24 cellular contexts compared by ENCODE assay signal in the genomic region with DNA sequence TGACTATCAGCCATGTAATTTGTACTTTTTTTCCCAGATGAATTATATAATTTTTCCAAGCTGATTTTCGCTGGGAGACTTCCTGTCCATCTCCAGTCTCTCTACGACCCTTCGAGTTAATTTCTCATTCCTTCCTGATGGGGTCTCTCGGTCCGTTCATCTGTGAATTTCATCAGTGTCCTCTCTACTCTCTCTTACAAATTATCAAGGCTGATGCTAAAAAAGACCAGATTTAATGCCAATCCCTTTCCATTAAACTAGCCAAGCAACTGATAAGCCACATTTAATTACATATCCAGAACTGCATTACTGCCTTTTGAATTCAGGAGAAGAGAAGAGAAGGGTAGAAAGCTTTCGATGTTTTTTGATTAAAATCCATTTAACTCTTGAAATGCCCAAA. TPM values are rescaled to one million over a fixed set of nuclear protein-coding genes. Genes with fewer than 3 reads are reported as not detected.
DNase-seq lines count a peak whose midpoint lies in the region; ATAC-seq and TF ChIP-seq lines count a peak whose summit lies in the region.
"Had no signal": no experiment of that assay in that cellular context is flagged by ENCODE, and none has a peak within 500 bp of the region (broad histone marks: within the 10 kb centered on the region; RNA-seq: fewer than 3 reads in every experiment).

No MANE protein-coding gene starts in this region.

- H3K36me3 ChIP-seq in SK-N-SH (replicated peaks in 1 of 2; ENCODE audit: control insufficient read depth in 1 of 2, insufficient read depth in 2 of 2, low read length in 1 of 2) (peaks cover 0 to 3% of the 10 kb centered on the region in 2 experiments), left ventricle myocardium inferior (no peaks in the 10 kb centered on the region), heart left ventricle (no peaks in the 10 kb centered on the region)
- H3K36me3 ChIP-seq: BLaER1 had no signal

- H3K4me3 ChIP-seq in SK-N-SH (ENCODE audit: low read depth in 2 of 2, low read length in 1 of 2) = no peak overlapping the region
- no peak overlapping the region for H3K4me3 ChIP-seq in left ventricle myocardium inferior
- no peak overlapping the region for H3K4me3 ChIP-seq in heart left ventricle
- H3K4me3 ChIP-seq: A549, BLaER1, GM12878, GM23248 had no signal

- H3K9me3 Mint-ChIP-seq in nephron progenitor cell = no peaks in the 10 kb centered on the region
- H3K9me3 Mint-ChIP-seq: CD14-positive monocyte; CD4-positive, alpha-beta memory T cell; HFFc6 had no signal

- TF ChIP-seq POLR2A in heart left ventricle (IDR thresholded peaks at IDR 0.05) = no peak

- H3K79me2 ChIP-seq in SK-N-SH (ENCODE audit: insufficient read depth) = no peaks in the 10 kb centered on the region

- H3K9me3 ChIP-seq in SK-N-SH (no peaks in the 10 kb centered on the region), left ventricle myocardium inferior (replicated peaks) (no peaks in the 10 kb centered on the region), heart left ventricle (no peaks in the 10 kb centered on the region)
- H3K9me3 ChIP-seq: A549, BLaER1 had no signal

- no peaks in the 10 kb centered on the region for H3K9me2 ChIP-seq in SK-N-SH

- peaks cover 81% of the 10 kb centered on the region for H3K36me3 Mint-ChIP-seq in nephron progenitor cell (ENCODE audit: low read depth)
- H3K36me3 Mint-ChIP-seq: CD14-positive monocyte; CD4-positive, alpha-beta memory T cell had no signal

- H3K4me3 Mint-ChIP-seq in nephron progenitor cell = no peak overlapping the region
- H3K4me3 Mint-ChIP-seq: CD14-positive monocyte; CD4-positive, alpha-beta memory T cell; HFFc6 had no signal

- H3K4me1 ChIP-seq in SK-N-SH (ENCODE audit: control insufficient read depth in 1 of 2, insufficient read depth in 2 of 2, low read depth in 1 of 2, low read length in 1 of 2) = peaks cover 0 to 5% of the 10 kb centered on the region in 2 experiments; a peak in 1 of 4 replicates
- H3K4me1 ChIP-seq in left ventricle myocardium inferior = peaks cover 5% of the 10 kb centered on the region
- H3K4me1 ChIP-seq in heart left ventricle = no peaks in the 10 kb centered on the region
- H3K4me1 ChIP-seq: BLaER1 had no signal

- H3K27ac ChIP-seq in SK-N-SH (ENCODE audit: low read depth in 2 of 2, low read length in 1 of 2) (0 out of 4 replicates have a peak overlapping the region, but pooled peaks of 1 of the 2 experiments have one; percentile 11), left ventricle myocardium inferior (replicated peaks) (peak overlapping the region; percentile 46), heart left ventricle (peak overlapping the region in 1 of 12 donors; percentile 13)
- H3K27ac ChIP-seq: 22Rv1, A549, BLaER1, GM23248, HL-60 had no signal

- H3K4me2 ChIP-seq in SK-N-SH = no peak overlapping the region
- H3K4me2 ChIP-seq: A549, BLaER1 had no signal

- H3K27ac Mint-ChIP-seq in nephron progenitor cell = peak overlapping the region; percentile 31
- H3K27ac Mint-ChIP-seq: CD4-positive, alpha-beta memory T cell; HFFc6 had no signal

- H3F3A ChIP-seq in SK-N-SH (replicated peaks; ENCODE audit: insufficient read depth) = no peaks in the 10 kb centered on the region

- POLR2A ChIA-PET in SK-N-SH (lab: Yijun Ruan, JAX) = no interaction called here

- H3K27me3 ChIP-seq in SK-N-SH (ENCODE audit: insufficient read depth) (no peaks in the 10 kb centered on the region), left ventricle myocardium inferior (ENCODE audit: low read depth) (no peaks in the 10 kb centered on the region), heart left ventricle (no peaks in the 10 kb centered on the region)
- H3K27me3 ChIP-seq: BLaER1 had no signal

- TF ChIP-seq EP300 in SK-N-SH (IDR thresholded peaks at IDR 0.05; ENCODE audit: borderline replicate concordance in 1 of 2, low read depth in 1 of 2, low read length in 1 of 2) = peak in 1 of 2 experiments; percentile 31; a peak in 1 of 4 replicates

- DNase-seq in SK-N-SH (peak; percentile 60), left ventricle myocardium inferior (no peak), heart left ventricle (no peak), left ventricle myocardium superior (no peak), nephron progenitor cell (no peak), germinal center (ENCODE audit: low spot score) (no peak)
- DNase-seq: AML-193; CD4-positive, alpha-beta memory T cell; DMS153; DMS79 treated with DMSO at 0.1 percent for 48 hours; GF-D8; GM23248; HFFc6; IMR-90 had no signal

- CTCF ChIA-PET in SK-N-SH (lab: Yijun Ruan, JAX) = interaction anchor here (0.5 to 2.3 kb wide), 10 partner anchors 12 to 222 kb away, joined by 3 to 6 read pairs (median 4); no protein-coding TSS in a partner anchor

- no peaks in the 10 kb centered on the region for H4K20me1 ChIP-seq in SK-N-SH (ENCODE audit: insufficient read depth)
- H4K20me1 ChIP-seq: BLaER1 had no signal

- ATAC-seq in SK-N-SH treated with all-trans-retinoic acid at 6 μM for 48 hours = no peak
- ATAC-seq in heart left ventricle = no peak
- peak; percentile 59 for ATAC-seq in left ventricle myocardium superior
- no peak for ATAC-seq in GM19324 (IDR thresholded peaks at IDR 0.05; ENCODE audit: low FRiP score, unreplicated experiment)
- ATAC-seq: A549, GM12878, HCT116 had no signal

- H3K4me1 Mint-ChIP-seq in nephron progenitor cell = peaks cover 5% of the 10 kb centered on the region
- H3K4me1 Mint-ChIP-seq: CD14-positive monocyte; CD4-positive, alpha-beta memory T cell had no signal

- no peaks in the 10 kb centered on the region for H3K27me3 Mint-ChIP-seq in nephron progenitor cell (ENCODE audit: low read depth, poor library complexity)
- H3K27me3 Mint-ChIP-seq: CD4-positive, alpha-beta memory T cell had no signal

- TF ChIP-seq RAD21 in SK-N-SH (IDR thresholded peaks at IDR 0.05; ENCODE audit: low read length) = peak; percentile 47

- no peak overlapping the region for H2AFZ ChIP-seq in SK-N-SH (ENCODE audit: low read depth)
- H2AFZ ChIP-seq: GM23248 had no signal

- intact Hi-C loops in left ventricle myocardium inferior (cut with micrococcal nuclease) (no loop called here), heart left ventricle (cut with DNase I) (no loop called here), left ventricle myocardium superior (cut with micrococcal nuclease) (no loop called here)

- 60% methylated on average over 6 of the region's 6 CpGs for WGBS in SK-N-SH (ENCODE audit: low lambda C conversion rate)
- WGBS in heart left ventricle, 4 donors = 46 to 52% (median 48%) methylated on average over 6 of the region's 6 CpGs

- TF ChIP-seq CTCF in SK-N-SH (IDR thresholded peaks at IDR 0.05) (no peak), left ventricle myocardium inferior (IDR thresholded peaks at IDR 0.05; ENCODE audit: borderline replicate concordance) (peak; percentile 19), heart left ventricle (IDR thresholded peaks at IDR 0.05) (peak in 4 of 12 donors; percentile 16 to 32 (median 27)), nephron progenitor cell (IDR thresholded peaks at IDR 0.05) (no peak)

- no peak overlapping the region for H3K9ac ChIP-seq in SK-N-SH
- H3K9ac ChIP-seq: BLaER1, GM23248 had no signal

TF ChIP-seq in SK-N-SH, 30 proteins besides CTCF, POLR2A, EP300 and RAD21 (continues in another document):
- peak; percentile 67; the same call in 1 of the 2 replicates for TF ChIP-seq RCOR1 (IDR thresholded peaks at IDR 0.05; ENCODE audit: low read length)
- TF ChIP-seq GATA2 (CRISPR knock-in tag; IDR thresholded peaks at IDR 0.05) = peak; percentile 83

TF ChIP-seq in SK-N-SH treated with all-trans-retinoic acid at 6 μM for 48 hours, 23 proteins besides CTCF, POLR2A, EP300 and RAD21:
- TF ChIP-seq ESRRG (CRISPR knock-in tag; IDR thresholded peaks at IDR 0.05) = no peak
- TF ChIP-seq ZFP30 (CRISPR knock-in tag; IDR thresholded peaks at IDR 0.05) = no peak
- no peak for TF ChIP-seq ZFP3 (CRISPR knock-in tag; IDR thresholded peaks at IDR 0.05)
- TF ChIP-seq, protein P1, sequence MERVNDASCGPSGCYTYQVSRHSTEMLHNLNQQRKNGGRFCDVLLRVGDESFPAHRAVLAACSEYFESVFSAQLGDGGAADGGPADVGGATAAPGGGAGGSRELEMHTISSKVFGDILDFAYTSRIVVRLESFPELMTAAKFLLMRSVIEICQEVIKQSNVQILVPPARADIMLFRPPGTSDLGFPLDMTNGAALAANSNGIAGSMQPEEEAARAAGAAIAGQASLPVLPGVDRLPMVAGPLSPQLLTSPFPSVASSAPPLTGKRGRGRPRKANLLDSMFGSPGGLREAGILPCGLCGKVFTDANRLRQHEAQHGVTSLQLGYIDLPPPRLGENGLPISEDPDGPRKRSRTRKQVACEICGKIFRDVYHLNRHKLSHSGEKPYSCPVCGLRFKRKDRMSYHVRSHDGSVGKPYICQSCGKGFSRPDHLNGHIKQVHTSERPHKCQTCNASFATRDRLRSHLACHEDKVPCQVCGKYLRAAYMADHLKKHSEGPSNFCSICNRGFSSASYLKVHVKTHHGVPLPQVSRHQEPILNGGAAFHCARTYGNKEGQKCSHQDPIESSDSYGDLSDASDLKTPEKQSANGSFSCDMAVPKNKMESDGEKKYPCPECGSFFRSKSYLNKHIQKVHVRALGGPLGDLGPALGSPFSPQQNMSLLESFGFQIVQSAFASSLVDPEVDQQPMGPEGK (CRISPR knock-in tag; IDR thresholded peaks at IDR 0.05; ENCODE audit: borderline replicate concordance) = no peak
- TF ChIP-seq TCF4 (CRISPR knock-in tag; IDR thresholded peaks at IDR 0.05; ENCODE audit: borderline replicate concordance) = no peak
TF ChIP-seq in SK-N-SH treated with all-trans-retinoic acid at 6 μM for 48 hours: peak in this region for 0.

RNA-seq across cellular contexts. Expression of a gene that starts 25.8 kb away (rescaled TPM):
- 0.02 and 0.16 TPM in 2 replicates for polyA plus RNA-seq in SK-N-SH (2012; rRNA removed)
- polyA plus RNA-seq in SK-N-SH (2012; cell fraction: cytosol; rRNA removed) = 0.01 and 0.05 TPM in 2 replicates
- polyA plus RNA-seq in SK-N-SH (2012; cell fraction: nucleus; rRNA removed) = 0.16 and 0.85 TPM in 2 replicates
- total RNA-seq in left ventricle myocardium inferior = 0.08 TPM
- total RNA-seq in heart left ventricle = under 1 TPM in 1 of 9 donors, not detected in 8; 0.21 TPM
- under 1 TPM; 0.04 to 0.12 TPM for polyA plus RNA-seq in heart left ventricle
- total RNA-seq in left ventricle myocardium superior = not detected
- total RNA-seq: CD4-positive, alpha-beta memory T cell; GM12878; GM23248; HFFc6; HT1080 had no signal
- polyA plus RNA-seq: A549; CD14-positive monocyte; CD4-positive, alpha-beta memory T cell; GM23248; IMR-90 had no signal
